ENCODE assay signal across 1 cellular context in genomic region chr15:62637498-62637897, GRCh38.
TF ChIP-seq lines count a peak whose summit lies in the region.

No MANE protein-coding gene starts in this region.

TF ChIP-seq in SK-N-SH treated with all-trans-retinoic acid at 6 μM for 48 hours, 23 proteins besides CTCF, POLR2A, EP300 and RAD21:
- TF ChIP-seq, protein P1, sequence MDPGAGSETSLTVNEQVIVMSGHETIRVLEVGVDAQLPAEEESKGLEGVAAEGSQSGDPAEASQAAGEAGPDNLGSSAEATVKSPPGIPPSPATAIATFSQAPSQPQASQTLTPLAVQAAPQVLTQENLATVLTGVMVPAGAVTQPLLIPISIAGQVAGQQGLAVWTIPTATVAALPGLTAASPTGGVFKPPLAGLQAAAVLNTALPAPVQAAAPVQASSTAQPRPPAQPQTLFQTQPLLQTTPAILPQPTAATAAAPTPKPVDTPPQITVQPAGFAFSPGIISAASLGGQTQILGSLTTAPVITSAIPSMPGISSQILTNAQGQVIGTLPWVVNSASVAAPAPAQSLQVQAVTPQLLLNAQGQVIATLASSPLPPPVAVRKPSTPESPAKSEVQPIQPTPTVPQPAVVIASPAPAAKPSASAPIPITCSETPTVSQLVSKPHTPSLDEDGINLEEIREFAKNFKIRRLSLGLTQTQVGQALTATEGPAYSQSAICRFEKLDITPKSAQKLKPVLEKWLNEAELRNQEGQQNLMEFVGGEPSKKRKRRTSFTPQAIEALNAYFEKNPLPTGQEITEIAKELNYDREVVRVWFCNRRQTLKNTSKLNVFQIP (CRISPR knock-in tag; IDR thresholded peaks at IDR 0.05; ENCODE audit: borderline replicate concordance, low read depth): no peak
- TF ChIP-seq ISL1 (CRISPR knock-in tag; IDR thresholded peaks at IDR 0.05): peak; percentile 49
- TF ChIP-seq RARB (CRISPR knock-in tag; IDR thresholded peaks at IDR 0.05): no peak
- TF ChIP-seq, protein P2, sequence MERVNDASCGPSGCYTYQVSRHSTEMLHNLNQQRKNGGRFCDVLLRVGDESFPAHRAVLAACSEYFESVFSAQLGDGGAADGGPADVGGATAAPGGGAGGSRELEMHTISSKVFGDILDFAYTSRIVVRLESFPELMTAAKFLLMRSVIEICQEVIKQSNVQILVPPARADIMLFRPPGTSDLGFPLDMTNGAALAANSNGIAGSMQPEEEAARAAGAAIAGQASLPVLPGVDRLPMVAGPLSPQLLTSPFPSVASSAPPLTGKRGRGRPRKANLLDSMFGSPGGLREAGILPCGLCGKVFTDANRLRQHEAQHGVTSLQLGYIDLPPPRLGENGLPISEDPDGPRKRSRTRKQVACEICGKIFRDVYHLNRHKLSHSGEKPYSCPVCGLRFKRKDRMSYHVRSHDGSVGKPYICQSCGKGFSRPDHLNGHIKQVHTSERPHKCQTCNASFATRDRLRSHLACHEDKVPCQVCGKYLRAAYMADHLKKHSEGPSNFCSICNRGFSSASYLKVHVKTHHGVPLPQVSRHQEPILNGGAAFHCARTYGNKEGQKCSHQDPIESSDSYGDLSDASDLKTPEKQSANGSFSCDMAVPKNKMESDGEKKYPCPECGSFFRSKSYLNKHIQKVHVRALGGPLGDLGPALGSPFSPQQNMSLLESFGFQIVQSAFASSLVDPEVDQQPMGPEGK (CRISPR knock-in tag; IDR thresholded peaks at IDR 0.05; ENCODE audit: borderline replicate concordance): no peak
- TF ChIP-seq TCF4 (CRISPR knock-in tag; IDR thresholded peaks at IDR 0.05; ENCODE audit: borderline replicate concordance): peak; percentile 60; the same call in 1 of the 2 replicates
- TF ChIP-seq GLIS3 (CRISPR knock-in tag; IDR thresholded peaks at IDR 0.05): no peak
- no peak for TF ChIP-seq CREB5 (CRISPR knock-in tag; IDR thresholded peaks at IDR 0.05; ENCODE audit: low read depth)
- no peak for TF ChIP-seq ZNF8 (CRISPR knock-in tag; IDR thresholded peaks at IDR 0.05)
- no peak for TF ChIP-seq ARNTL (CRISPR knock-in tag; IDR thresholded peaks at IDR 0.05; ENCODE audit: borderline replicate concordance, low read depth)
- TF ChIP-seq OSR1 (CRISPR knock-in tag; IDR thresholded peaks at IDR 0.05): no peak
- TF ChIP-seq ZNF70 (CRISPR knock-in tag; IDR thresholded peaks at IDR 0.05): no peak
- no peak for TF ChIP-seq ESRRG (CRISPR knock-in tag; IDR thresholded peaks at IDR 0.05)
- no peak for TF ChIP-seq ZFP30 (CRISPR knock-in tag; IDR thresholded peaks at IDR 0.05)
- TF ChIP-seq, protein P3, sequence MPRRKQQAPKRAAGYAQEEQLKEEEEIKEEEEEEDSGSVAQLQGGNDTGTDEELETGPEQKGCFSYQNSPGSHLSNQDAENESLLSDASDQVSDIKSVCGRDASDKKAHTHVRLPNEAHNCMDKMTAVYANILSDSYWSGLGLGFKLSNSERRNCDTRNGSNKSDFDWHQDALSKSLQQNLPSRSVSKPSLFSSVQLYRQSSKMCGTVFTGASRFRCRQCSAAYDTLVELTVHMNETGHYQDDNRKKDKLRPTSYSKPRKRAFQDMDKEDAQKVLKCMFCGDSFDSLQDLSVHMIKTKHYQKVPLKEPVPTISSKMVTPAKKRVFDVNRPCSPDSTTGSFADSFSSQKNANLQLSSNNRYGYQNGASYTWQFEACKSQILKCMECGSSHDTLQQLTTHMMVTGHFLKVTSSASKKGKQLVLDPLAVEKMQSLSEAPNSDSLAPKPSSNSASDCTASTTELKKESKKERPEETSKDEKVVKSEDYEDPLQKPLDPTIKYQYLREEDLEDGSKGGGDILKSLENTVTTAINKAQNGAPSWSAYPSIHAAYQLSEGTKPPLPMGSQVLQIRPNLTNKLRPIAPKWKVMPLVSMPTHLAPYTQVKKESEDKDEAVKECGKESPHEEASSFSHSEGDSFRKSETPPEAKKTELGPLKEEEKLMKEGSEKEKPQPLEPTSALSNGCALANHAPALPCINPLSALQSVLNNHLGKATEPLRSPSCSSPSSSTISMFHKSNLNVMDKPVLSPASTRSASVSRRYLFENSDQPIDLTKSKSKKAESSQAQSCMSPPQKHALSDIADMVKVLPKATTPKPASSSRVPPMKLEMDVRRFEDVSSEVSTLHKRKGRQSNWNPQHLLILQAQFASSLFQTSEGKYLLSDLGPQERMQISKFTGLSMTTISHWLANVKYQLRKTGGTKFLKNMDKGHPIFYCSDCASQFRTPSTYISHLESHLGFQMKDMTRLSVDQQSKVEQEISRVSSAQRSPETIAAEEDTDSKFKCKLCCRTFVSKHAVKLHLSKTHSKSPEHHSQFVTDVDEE (CRISPR knock-in tag; IDR thresholded peaks at IDR 0.05): peak; percentile 17; the same call in 1 of the 2 replicates
